Comparison of ENCODE assay signal across 14 cellular contexts in the genomic region with DNA sequence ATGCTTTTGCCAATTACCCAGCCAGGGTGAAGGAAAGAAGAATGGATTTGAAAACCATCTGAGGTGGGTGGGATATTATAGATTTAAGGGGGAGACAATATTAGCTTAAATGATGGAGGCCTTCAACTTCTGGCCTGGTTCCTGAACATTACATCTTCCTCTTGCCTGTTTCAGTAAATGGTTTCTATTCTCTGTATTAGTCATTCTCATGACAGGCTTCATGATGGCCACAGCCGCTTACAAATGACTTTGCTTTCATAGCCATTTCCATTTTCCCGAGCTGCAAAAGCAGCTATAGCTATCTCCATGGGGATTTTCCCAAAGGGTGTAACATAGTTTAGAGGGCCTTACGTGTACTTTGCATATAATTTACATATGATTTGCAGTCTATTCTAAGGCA.
DNase-seq lines count a peak whose midpoint lies in the region; ATAC-seq and TF ChIP-seq lines count a peak whose summit lies in the region.
"Had no signal": no experiment of that assay in that cellular context is flagged by ENCODE, and none has a peak within 500 bp of the region (broad histone marks: within the 10 kb centered on the region; RNA-seq: fewer than 3 reads in every experiment).

No MANE protein-coding gene starts in this region.

- H3K27ac Mint-ChIP-seq in natural killer cell, result no peak overlapping the region
- H3K27ac Mint-ChIP-seq: activated CD4-positive, alpha-beta memory T cell treated with anti-CD3 and anti-CD28 coated beads, Interleukin-2, amount 10 ng/mL, durations not matched to agents 7 days and 5 days had no signal

- H3K27me3 Mint-ChIP-seq in natural killer cell (ENCODE audit: low read depth in 2 of 2), result peaks cover 6 to 27% of the 10 kb centered on the region in 2 donors
- H3K27me3 Mint-ChIP-seq: activated CD4-positive, alpha-beta memory T cell treated with anti-CD3 and anti-CD28 coated beads, Interleukin-2, amount 10 ng/mL, durations not matched to agents 7 days and 5 days had no signal

- intact Hi-C loops in natural killer cell (cut with micrococcal nuclease), result no loop called here

- ATAC-seq in GM18907 (IDR thresholded peaks at IDR 0.05; ENCODE audit: unreplicated experiment) (peak; percentile 94), GM21723 (IDR thresholded peaks at IDR 0.05; ENCODE audit: unreplicated experiment) (peak; percentile 72), HG03175 (IDR thresholded peaks at IDR 0.05; ENCODE audit: unreplicated experiment) (peak; percentile 69), natural killer cell (no peak)

- no peaks in the 10 kb centered on the region for H3K9me3 Mint-ChIP-seq in natural killer cell
- H3K9me3 Mint-ChIP-seq: activated CD4-positive, alpha-beta memory T cell treated with anti-CD3 and anti-CD28 coated beads, Interleukin-2, amount 10 ng/mL, durations not matched to agents 7 days and 5 days had no signal

- no peaks in the 10 kb centered on the region for H3K4me1 Mint-ChIP-seq in natural killer cell
- H3K4me1 Mint-ChIP-seq: activated CD4-positive, alpha-beta memory T cell treated with anti-CD3 and anti-CD28 coated beads, Interleukin-2, amount 10 ng/mL, durations not matched to agents 7 days and 5 days had no signal

- in situ Hi-C loops in HAP-1 (cut with MboI; ENCODE audit: low sequenced_read_pairs), result no loop called here

- peak overlapping the region; percentile 61 for H3K4me2 ChIP-seq in neural cell (ENCODE audit: low read length)
- H3K4me2 ChIP-seq: BLaER1 treated with 17β-estradiol and CSF1 and Interleukin-3, amounts not matched to agents 10 nM and 100 nM had no signal

- no peak overlapping the region for H3K4me3 Mint-ChIP-seq in natural killer cell
- H3K4me3 Mint-ChIP-seq: activated CD4-positive, alpha-beta memory T cell treated with anti-CD3 and anti-CD28 coated beads, Interleukin-2, amount 10 ng/mL, durations not matched to agents 7 days and 5 days had no signal

- no peaks in the 10 kb centered on the region for H4K20me1 ChIP-seq in neural cell (ENCODE audit: insufficient read depth)
- H4K20me1 ChIP-seq: BLaER1 treated with 17β-estradiol and CSF1 and Interleukin-3, amounts not matched to agents 10 nM and 100 nM had no signal

- H3K36me3 ChIP-seq in neural cell (ENCODE audit: insufficient read depth, low read length), result no peaks in the 10 kb centered on the region
- no peaks in the 10 kb centered on the region for H3K36me3 ChIP-seq in HAP-1 (replicated peaks)
- H3K36me3 ChIP-seq: BLaER1 treated with 17β-estradiol and CSF1 and Interleukin-3, amounts not matched to agents 10 nM and 100 nM had no signal

- H3K79me2 ChIP-seq in neural cell (replicated peaks; ENCODE audit: insufficient read depth, low read length), result peaks cover 3% of the 10 kb centered on the region

- peak overlapping the region; percentile 27 for H3K9ac ChIP-seq in neural cell (ENCODE audit: low read length)
- H3K9ac ChIP-seq: BLaER1 treated with 17β-estradiol and CSF1 and Interleukin-3, amounts not matched to agents 10 nM and 100 nM had no signal

- peak overlapping the region; percentile 36 for H3K4me3 ChIP-seq in neural cell (ENCODE audit: low read length)
- H3K4me3 ChIP-seq in HAP-1, result no peak overlapping the region
- H3K4me3 ChIP-seq: BLaER1 treated with 17β-estradiol and CSF1 and Interleukin-3, amounts not matched to agents 10 nM and 100 nM had no signal

- TF ChIP-seq CTCF in neural cell (IDR thresholded peaks at IDR 0.05; ENCODE audit: poor library complexity, severe bottlenecking), result peak; percentile 12
- TF ChIP-seq CTCF in natural killer cell (IDR thresholded peaks at IDR 0.05), result no peak

- H3K27me3 ChIP-seq in neural cell (ENCODE audit: insufficient read depth, low read depth, low read length) (no peaks in the 10 kb centered on the region), HAP-1 (ENCODE audit: low read depth) (peaks cover 5% of the 10 kb centered on the region; the same call in 1 of the 2 replicates)
- H3K27me3 ChIP-seq: BLaER1 treated with 17β-estradiol and CSF1 and Interleukin-3, amounts not matched to agents 10 nM and 100 nM had no signal

- no peaks in the 10 kb centered on the region for H3F3A ChIP-seq in neural cell (ENCODE audit: insufficient read depth, low read length, poor library complexity, severe bottlenecking)

- TF ChIP-seq EP300 in neural cell (conservative IDR thresholded peaks at IDR 0.05; ENCODE audit: poor library complexity, severe bottlenecking), result peak; percentile 55

- H3K9me2 ChIP-seq in neural cell (ENCODE audit: insufficient read depth, low read length), result no peaks in the 10 kb centered on the region

- TF ChIP-seq RAD21 in neural cell (conservative IDR thresholded peaks at IDR 0.05), result peak; percentile 20

- H2AFZ ChIP-seq in neural cell (ENCODE audit: low read depth, low read length), result no peak overlapping the region

- peak overlapping the region; percentile 80 for H3K27ac ChIP-seq in neural cell (ENCODE audit: low read length)
- H3K27ac ChIP-seq: BLaER1 treated with 17β-estradiol and CSF1 and Interleukin-3, amounts not matched to agents 10 nM and 100 nM had no signal

- H3K4me1 ChIP-seq in HAP-1, result no peaks in the 10 kb centered on the region
- H3K4me1 ChIP-seq: BLaER1 treated with 17β-estradiol and CSF1 and Interleukin-3, amounts not matched to agents 10 nM and 100 nM had no signal

- DNase-seq in SIG-M5 (lab: John Stamatoyannopoulos, UW) (no peak), HAP-1 (ENCODE audit: low spot score in 2 of 2) (no peak), DMS153 treated with DMSO at 0.1 percent for 48 hours (lab: John Stamatoyannopoulos, UW; ENCODE audit: unreplicated experiment) (no peak), natural killer cell (no peak)
- DNase-seq: activated CD4-positive, alpha-beta memory T cell treated with anti-CD3 and anti-CD28 coated beads, Interleukin-2, amount 10 ng/mL, durations not matched to agents 7 days and 5 days; activated effector memory CD4-positive, alpha-beta T cell treated with anti-CD3 and anti-CD28 coated beads, Interleukin-2, amount 50 U/mL, for 16 hours; DND-41; NCI-H524; small intestine had no signal

- H3K36me3 Mint-ChIP-seq in natural killer cell, result no peaks in the 10 kb centered on the region

- H3K9me3 ChIP-seq in neural cell (ENCODE audit: low read length) (no peaks in the 10 kb centered on the region), HAP-1 (no peaks in the 10 kb centered on the region)
- H3K9me3 ChIP-seq: BLaER1 treated with 17β-estradiol and CSF1 and Interleukin-3, amounts not matched to agents 10 nM and 100 nM had no signal

TF ChIP-seq in neural cell, 6 proteins besides CTCF, POLR2A, EP300 and RAD21:
- TF ChIP-seq SMC3 (conservative IDR thresholded peaks at IDR 0.05; ENCODE audit: poor library complexity) (no peak), REST (IDR thresholded peaks at IDR 0.05; ENCODE audit: borderline replicate concordance) (peak; percentile 18), EZH2 (IDR thresholded peaks at IDR 0.05; ENCODE audit: borderline replicate concordance, insufficient read depth, low read length, poor library complexity, severe bottlenecking) (no peak), MXI1 (conservative IDR thresholded peaks at IDR 0.05; ENCODE audit: poor library complexity, severe bottlenecking) (no peak)
TF ChIP-seq in neural cell: peak in this region for 1.

Comparison
In these comparisons a context has a peak if more than half of its experiments do, and no peak if none do; other contexts are left out.
1. ATAC-seq: peak in GM18907 (single experiment), GM21723 (single experiment) and HG03175 (single experiment); none in natural killer cell (0 of 3).